Comparison of ENCODE assay signal across 8 cellular contexts in the genomic region with DNA sequence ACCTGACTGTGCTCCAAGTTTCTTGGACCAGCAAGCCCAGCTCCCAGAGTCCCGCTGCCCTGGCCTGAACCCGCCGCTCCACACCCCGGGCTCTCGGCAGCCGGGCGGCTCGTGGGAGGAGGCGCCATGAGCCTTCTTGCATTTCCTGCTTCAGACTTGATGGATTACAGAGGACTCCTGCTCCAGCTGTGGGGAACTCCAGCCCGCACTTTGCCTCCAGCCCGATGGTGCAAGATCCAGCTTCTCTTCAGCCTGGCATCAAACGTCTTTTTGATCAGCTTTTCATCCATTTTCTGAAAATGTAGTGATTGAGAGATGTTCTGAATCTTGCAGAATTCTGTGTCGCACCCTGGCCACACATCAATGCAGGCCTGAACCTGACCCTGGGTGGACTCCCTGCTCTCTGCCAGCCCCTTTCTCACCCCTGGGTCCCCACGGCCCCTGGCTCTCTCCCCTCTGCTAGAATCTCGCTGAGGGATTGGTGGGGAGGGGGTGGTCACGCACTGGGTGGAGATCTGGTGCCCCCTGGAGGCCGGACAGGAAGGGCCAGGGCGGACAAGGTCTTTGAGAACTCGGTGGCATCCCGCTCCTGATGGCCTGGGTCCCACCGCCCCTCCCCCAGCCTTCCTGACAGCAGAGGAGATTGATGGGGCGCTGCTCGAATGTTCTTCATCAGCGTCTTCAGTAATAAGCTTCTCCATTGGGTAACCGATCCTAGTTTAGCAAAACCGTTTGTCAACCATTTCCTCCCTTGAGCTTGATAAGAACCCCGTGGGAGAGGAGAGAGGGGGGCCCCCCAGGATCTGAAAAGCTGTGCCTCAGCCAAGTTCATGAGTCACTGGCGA. TPM values are rescaled to one million over a fixed set of nuclear protein-coding genes. Genes with fewer than 3 reads are reported as not detected.
DNase-seq lines count a peak whose midpoint lies in the region; ATAC-seq, FAIRE-seq and TF ChIP-seq lines count a peak whose summit lies in the region.

No MANE protein-coding gene starts in this region.

- peaks cover 27% of the 10 kb centered on the region for H3K4me1 Mint-ChIP-seq in activated T-helper 2 cell treated with anti-CD3 and anti-CD28 coated beads, Interferon-gamma antibody, Interleukin-2, Interleukin-4, amounts not matched to agents 10 μg/mL and 5 μg/mL and 100 μg/mL, durations not matched to agents 14 hours and 24 hours and 36 hours (ENCODE audit: low read depth)
- peaks cover 14 to 20% of the 10 kb centered on the region in 2 donors for H3K4me1 Mint-ChIP-seq in natural killer cell
- peaks cover 38% of the 10 kb centered on the region for H3K4me1 Mint-ChIP-seq in stimulated activated memory B cell treated with anti-CD40 and anti-IgM and Interleukin-4, amounts not matched to agents 10 μg/mL and 1 μg/mL and 100 μg/mL, for 72 hours

- peak overlapping the region; percentile 87 for H3K27ac Mint-ChIP-seq in activated T-helper 2 cell treated with anti-CD3 and anti-CD28 coated beads, Interferon-gamma antibody, Interleukin-2, Interleukin-4, amounts not matched to agents 10 μg/mL and 5 μg/mL and 100 μg/mL, durations not matched to agents 14 hours and 24 hours and 36 hours
- H3K27ac Mint-ChIP-seq in natural killer cell = peak overlapping the region; percentile 64 to 78
- H3K27ac Mint-ChIP-seq in stimulated activated memory B cell treated with anti-CD40 and anti-IgM and Interleukin-4, amounts not matched to agents 10 μg/mL and 1 μg/mL and 100 μg/mL, for 72 hours = peak overlapping the region; percentile 83

- TF ChIP-seq CTCF in natural killer cell (IDR thresholded peaks at IDR 0.05) = peak; percentile 55

- peak; percentile 83 to 91 (median 91) for ATAC-seq in natural killer cell
- ATAC-seq in stimulated activated memory B cell treated with anti-CD40 and anti-IgM and Interleukin-4, amounts not matched to agents 10 μg/mL and 1 μg/mL and 100 μg/mL, for 72 hours = peak; percentile 66
- no peak for ATAC-seq in GM21390 (IDR thresholded peaks at IDR 0.05; ENCODE audit: unreplicated experiment)

- no peak for FAIRE-seq in RCC 7860 (lab: Jason Lieb, UNC)

- DNase-seq in D341Med (ENCODE audit: low spot score) = peak; percentile 89
- peak; percentile 97 for DNase-seq in HuH-7 (ENCODE audit: low spot score)
- peak; percentile 36 for DNase-seq in RCC 7860 (ENCODE audit: low spot score)
- peak; percentile 76 for DNase-seq in activated T-helper 2 cell treated with anti-CD3 and anti-CD28 coated beads, Interferon-gamma antibody, Interleukin-2, Interleukin-4, amounts not matched to agents 10 μg/mL and 5 μg/mL and 100 μg/mL, durations not matched to agents 14 hours and 24 hours and 36 hours (ENCODE audit: low spot score)
- peak; percentile 94 for DNase-seq in fibroblast of peridontal ligament (ENCODE audit: extremely low read depth)
- peak; percentile 70 for DNase-seq in natural killer cell

- no peaks in the 10 kb centered on the region for H3K27me3 Mint-ChIP-seq in activated T-helper 2 cell treated with anti-CD3 and anti-CD28 coated beads, Interferon-gamma antibody, Interleukin-2, Interleukin-4, amounts not matched to agents 10 μg/mL and 5 μg/mL and 100 μg/mL, durations not matched to agents 14 hours and 24 hours and 36 hours (ENCODE audit: low read depth)
- H3K27me3 Mint-ChIP-seq in natural killer cell (ENCODE audit: low read depth in 2 of 2) = no peaks in the 10 kb centered on the region
- H3K27me3 Mint-ChIP-seq in stimulated activated memory B cell treated with anti-CD40 and anti-IgM and Interleukin-4, amounts not matched to agents 10 μg/mL and 1 μg/mL and 100 μg/mL, for 72 hours = peaks cover 60% of the 10 kb centered on the region

- H3K9me3 Mint-ChIP-seq in activated T-helper 2 cell treated with anti-CD3 and anti-CD28 coated beads, Interferon-gamma antibody, Interleukin-2, Interleukin-4, amounts not matched to agents 10 μg/mL and 5 μg/mL and 100 μg/mL, durations not matched to agents 14 hours and 24 hours and 36 hours = no peaks in the 10 kb centered on the region
- no peaks in the 10 kb centered on the region for H3K9me3 Mint-ChIP-seq in natural killer cell
- H3K9me3 Mint-ChIP-seq in stimulated activated memory B cell treated with anti-CD40 and anti-IgM and Interleukin-4, amounts not matched to agents 10 μg/mL and 1 μg/mL and 100 μg/mL, for 72 hours = no peaks in the 10 kb centered on the region

- intact Hi-C loops in activated T-helper 2 cell treated with anti-CD3 and anti-CD28 coated beads, Interferon-gamma antibody, Interleukin-2, Interleukin-4, amounts not matched to agents 10 μg/mL and 5 μg/mL and 100 μg/mL, durations not matched to agents 14 hours and 24 hours and 36 hours (cut with micrococcal nuclease) = loop anchor here (2.0 to 5.0 kb wide), 2 partner anchors 353 to 372 kb away; a partner anchor contains a TSS
- intact Hi-C loops in natural killer cell (cut with micrococcal nuclease) = no loop called here

- H3K36me3 Mint-ChIP-seq in activated T-helper 2 cell treated with anti-CD3 and anti-CD28 coated beads, Interferon-gamma antibody, Interleukin-2, Interleukin-4, amounts not matched to agents 10 μg/mL and 5 μg/mL and 100 μg/mL, durations not matched to agents 14 hours and 24 hours and 36 hours (ENCODE audit: low read depth) = no peaks in the 10 kb centered on the region
- no peaks in the 10 kb centered on the region for H3K36me3 Mint-ChIP-seq in natural killer cell
- H3K36me3 Mint-ChIP-seq in stimulated activated memory B cell treated with anti-CD40 and anti-IgM and Interleukin-4, amounts not matched to agents 10 μg/mL and 1 μg/mL and 100 μg/mL, for 72 hours = no peaks in the 10 kb centered on the region

- peak overlapping the region; percentile 59 for H3K4me3 Mint-ChIP-seq in activated T-helper 2 cell treated with anti-CD3 and anti-CD28 coated beads, Interferon-gamma antibody, Interleukin-2, Interleukin-4, amounts not matched to agents 10 μg/mL and 5 μg/mL and 100 μg/mL, durations not matched to agents 14 hours and 24 hours and 36 hours (ENCODE audit: low read depth)
- H3K4me3 Mint-ChIP-seq in natural killer cell = peak overlapping the region; percentile 84
- H3K4me3 Mint-ChIP-seq in stimulated activated memory B cell treated with anti-CD40 and anti-IgM and Interleukin-4, amounts not matched to agents 10 μg/mL and 1 μg/mL and 100 μg/mL, for 72 hours = peak overlapping the region; percentile 64

RNA-seq across cellular contexts. Expression of a gene that starts 12.1 kb away (rescaled TPM):
- total RNA-seq in activated T-helper 2 cell treated with anti-CD3 and anti-CD28 coated beads, Interferon-gamma antibody, Interleukin-2, Interleukin-4, amounts not matched to agents 10 μg/mL and 5 μg/mL and 100 μg/mL, durations not matched to agents 14 hours and 24 hours and 36 hours = 0.21 and 0.23 TPM in 2 replicates
- 1 to 10 TPM; 2.4 to 7.8 (median 3.6) TPM for total RNA-seq in natural killer cell

Comparison
In these comparisons a context has a peak if more than half of its experiments do, and no peak if none do; other contexts are left out.
1. DNase-seq: peak in every context shown above with its lines; median percentile 97 in HuH-7; 94 in fibroblast of peridontal ligament; 89 in D341Med; 76 in activated T-helper 2 cell treated with anti-CD3 and anti-CD28 coated beads, Interferon-gamma antibody, Interleukin-2, Interleukin-4, amounts not matched to agents 10 μg/mL and 5 μg/mL and 100 μg/mL, durations not matched to agents 14 hours and 24 hours and 36 hours; 70 in natural killer cell; 36 in RCC 7860.